2 cellular contexts compared by ENCODE assay signal in genomic region chr2:240876475-240877251, GRCh38.
TF ChIP-seq lines count a peak whose summit lies in the region.

No MANE protein-coding gene starts in this region.

TF ChIP-seq in WTC11, 78 proteins besides CTCF, POLR2A, EP300 and RAD21:
- TF ChIP-seq GABPB1 (CRISPR knock-in tag; IDR thresholded peaks at IDR 0.05) (peak; percentile 62; the same call in 1 of the 2 replicates), USF2 (CRISPR knock-in tag; IDR thresholded peaks at IDR 0.05) (no peak)

TF ChIP-seq in liver, 16 proteins besides CTCF, POLR2A, EP300 and RAD21:
- peak; percentile 57 for TF ChIP-seq FOXA1 (IDR thresholded peaks at IDR 0.05)
- TF ChIP-seq GABPA (IDR thresholded peaks at IDR 0.05 in 1 of 2, conservative IDR thresholded peaks at IDR 0.05 in 1 of 2), result peak in 1 of 2 donors; percentile 85
- peak; percentile 68 for TF ChIP-seq REST (IDR thresholded peaks at IDR 0.05)
- peak in 1 of 2 donors; percentile 29 for TF ChIP-seq JUND (IDR thresholded peaks at IDR 0.05)
- no peak for TF ChIP-seq TAF1 (conservative IDR thresholded peaks at IDR 0.05)
- TF ChIP-seq SP1 (IDR thresholded peaks at IDR 0.05), result peak; percentile 91
- peak; percentile 39 for TF ChIP-seq NR2F2 (IDR thresholded peaks at IDR 0.05)
- TF ChIP-seq ZBTB33 (IDR thresholded peaks at IDR 0.05), result peak; percentile 57
- TF ChIP-seq YY1 (IDR thresholded peaks at IDR 0.05), result peak; percentile 61
- TF ChIP-seq HNF4A (conservative IDR thresholded peaks at IDR 0.05), result peak; percentile 89 to 92
- TF ChIP-seq MAX (IDR thresholded peaks at IDR 0.05), result peak; percentile 88
- TF ChIP-seq RXRA (IDR thresholded peaks at IDR 0.05), result peak; percentile 75 to 89
- TF ChIP-seq EGR1 (IDR thresholded peaks at IDR 0.05; ENCODE audit: low read depth in 2 of 2), result peak; percentile 28 to 39
- TF ChIP-seq ATF3 (IDR thresholded peaks at IDR 0.05), result no peak
- peak; percentile 90 for TF ChIP-seq HNF4G (IDR thresholded peaks at IDR 0.05)
- no peak for TF ChIP-seq FOXA2 (IDR thresholded peaks at IDR 0.05)
TF ChIP-seq in liver: peak in this region for 13.
